ENCODE assay signal across 15 cellular contexts in genomic region chr3:27090265-27091041, GRCh38.
"Had no signal": no experiment of that assay in that cellular context is flagged by ENCODE, and none has a peak within 500 bp of the region (broad histone marks: within the 10 kb centered on the region; RNA-seq: fewer than 3 reads in every experiment).

No MANE protein-coding gene starts in this region.

- H3K27ac Mint-ChIP-seq: activated naive CD4-positive, alpha-beta T cell treated with anti-CD3 and anti-CD28 coated beads, Interleukin-2, amount 50 U/mL, for 72 hours had no signal

- ATAC-seq: activated naive CD4-positive, alpha-beta T cell treated with anti-CD3 and anti-CD28 coated beads, Interleukin-2, amount 50 U/mL, for 72 hours; gastrocnemius medialis; left lung; right cardiac atrium had no signal

- H3K4me1 ChIP-seq: gastrocnemius medialis, suprapubic skin, upper lobe of left lung had no signal

- H3K27me3 ChIP-seq: esophagus squamous epithelium, gastrocnemius medialis, left lung, suprapubic skin, upper lobe of left lung had no signal

- H3K27ac ChIP-seq: gastrocnemius medialis, left lung, spleen, suprapubic skin, upper lobe of left lung had no signal

- DNase-seq: activated CD4-positive, alpha-beta T cell treated with anti-CD3 and anti-CD28 coated beads, Interleukin-2, amount 50 U/mL, for 4 hours; activated CD4-positive, CD25-positive, alpha-beta regulatory T cell treated with anti-CD3 and anti-CD28 coated beads, Interleukin-2, amount 50 U/mL, for 72 hours; activated T-cell treated with anti-CD3 and anti-CD28 coated beads, Interleukin-2, amount 50 U/mL, for 1 hour; esophagus squamous epithelium; gastrocnemius medialis; heart right ventricle; left lung; posterior cingulate gyrus; spleen; stimulated activated CD4-positive, alpha-beta T cell treated with anti-CD3 and anti-CD28 coated beads, Interleukin-1b, Interleukin-23, amount 100 ng/mL, for 48 hours; stimulated activated naive CD4-positive, alpha-beta T cell; upper lobe of left lung had no signal

- H3K36me3 ChIP-seq: esophagus squamous epithelium, gastrocnemius medialis, heart right ventricle, left lung, spleen, suprapubic skin, upper lobe of left lung had no signal

- H3K36me3 Mint-ChIP-seq: activated naive CD4-positive, alpha-beta T cell treated with anti-CD3 and anti-CD28 coated beads, Interleukin-2, amount 50 U/mL, for 72 hours had no signal

- H3K9me3 ChIP-seq: esophagus squamous epithelium, gastrocnemius medialis, heart right ventricle, left lung, spleen, upper lobe of left lung had no signal

- H3K9me3 Mint-ChIP-seq: activated naive CD4-positive, alpha-beta T cell treated with anti-CD3 and anti-CD28 coated beads, Interleukin-2, amount 50 U/mL, for 72 hours had no signal

- H3K4me3 ChIP-seq: esophagus squamous epithelium, gastrocnemius medialis, heart right ventricle, left lung, spleen, suprapubic skin, upper lobe of left lung had no signal
